Comparison of ENCODE assay signal across 27 cellular contexts in the genomic region with DNA sequence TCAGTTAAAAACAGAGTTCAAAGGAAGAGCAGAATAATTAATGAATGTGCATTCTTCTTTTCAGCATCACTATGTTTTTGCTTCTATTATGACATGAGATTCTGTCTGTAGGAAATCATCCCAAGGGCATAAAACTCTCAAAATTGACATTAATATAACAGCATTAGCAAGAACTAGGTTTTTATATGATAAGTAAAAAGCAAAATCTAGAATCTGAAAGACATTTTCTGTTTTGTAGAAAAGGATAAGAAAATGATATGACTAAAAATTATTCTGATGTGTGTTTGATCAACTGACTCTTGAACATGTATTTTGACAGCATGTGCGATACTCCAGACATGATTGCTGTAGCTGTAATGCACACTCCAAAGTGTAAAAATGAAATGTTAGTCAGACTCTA.
"Had no signal": no experiment of that assay in that cellular context is flagged by ENCODE, and none has a peak within 500 bp of the region (broad histone marks: within the 10 kb centered on the region; RNA-seq: fewer than 3 reads in every experiment).

No MANE protein-coding gene starts in this region.

- H3K4me3 ChIP-seq: coronary artery, esophagus muscularis mucosa, heart right ventricle, left lung, prostate gland, skin epidermis, spleen, suprapubic skin, transverse colon, upper lobe of right lung, uterus had no signal

- H3K36me3 Mint-ChIP-seq: stimulated activated naive B cell treated with anti-CD40 and anti-IgM and Interleukin-4, amounts not matched to agents 10 μg/mL and 1 μg/mL and 100 μg/mL, for 72 hours had no signal

- ATAC-seq: heart right ventricle; left cardiac atrium; left lung; naive thymus-derived CD4-positive, alpha-beta T cell; right cardiac atrium; stimulated activated naive B cell treated with anti-CD40 and anti-IgM and Interleukin-4, amounts not matched to agents 10 μg/mL and 1 μg/mL and 100 μg/mL, for 72 hours; upper lobe of right lung had no signal

- H3K9me3 ChIP-seq: esophagus muscularis mucosa, heart right ventricle, left lung, neutrophil, prostate gland, spleen, suprapubic skin, transverse colon, upper lobe of right lung, uterus had no signal

- H3K27me3 Mint-ChIP-seq: stimulated activated naive B cell treated with anti-CD40 and anti-IgM and Interleukin-4, amounts not matched to agents 10 μg/mL and 1 μg/mL and 100 μg/mL, for 72 hours; stimulated activated naive CD8-positive, alpha-beta T cell treated with anti-CD3 and anti-CD28 coated beads, Interleukin-15, Interleukin-2, amounts not matched to agents 100 ng/mL and 50 ng/mL, for 24 hours had no signal

- H3K9me3 Mint-ChIP-seq: neural crest cell; stimulated activated naive B cell treated with anti-CD40 and anti-IgM and Interleukin-4, amounts not matched to agents 10 μg/mL and 1 μg/mL and 100 μg/mL, for 72 hours had no signal

- H3K27me3 ChIP-seq: esophagus muscularis mucosa, heart right ventricle, left lung, neutrophil, spleen, suprapubic skin, transverse colon, upper lobe of right lung, uterus had no signal

- H3K4me1 ChIP-seq: prostate gland, upper lobe of right lung, uterus had no signal

- H3K4me3 Mint-ChIP-seq: naive thymus-derived CD4-positive, alpha-beta T cell; neural crest cell; stimulated activated naive B cell treated with anti-CD40 and anti-IgM and Interleukin-4, amounts not matched to agents 10 μg/mL and 1 μg/mL and 100 μg/mL, for 72 hours; stimulated activated naive CD8-positive, alpha-beta T cell treated with anti-CD3 and anti-CD28 coated beads, Interleukin-15, Interleukin-2, amounts not matched to agents 100 ng/mL and 50 ng/mL, for 24 hours had no signal

- H3K4me1 Mint-ChIP-seq: neural crest cell; stimulated activated naive B cell treated with anti-CD40 and anti-IgM and Interleukin-4, amounts not matched to agents 10 μg/mL and 1 μg/mL and 100 μg/mL, for 72 hours had no signal

- DNase-seq: dermis blood vessel endothelial cell; effector memory CD4-positive, alpha-beta T cell; foreskin melanocyte; glutamatergic neuron; heart right ventricle; hippocampal formation; left cardiac atrium; left lung; mesenchymal stem cell; midbrain; naive thymus-derived CD4-positive, alpha-beta T cell; right cardiac atrium; spleen; stimulated activated naive B cell treated with anti-CD40 and anti-IgM and Interleukin-4, amounts not matched to agents 10 μg/mL and 1 μg/mL and 100 μg/mL, for 72 hours; transverse colon; upper lobe of right lung; uterus had no signal

- FAIRE-seq: endothelial cell of umbilical vein, islet of Langerhans had no signal

- H3K27ac Mint-ChIP-seq: naive thymus-derived CD4-positive, alpha-beta T cell; stimulated activated naive B cell treated with anti-CD40 and anti-IgM and Interleukin-4, amounts not matched to agents 10 μg/mL and 1 μg/mL and 100 μg/mL, for 72 hours; stimulated activated naive CD8-positive, alpha-beta T cell treated with anti-CD3 and anti-CD28 coated beads, Interleukin-15, Interleukin-2, amounts not matched to agents 100 ng/mL and 50 ng/mL, for 24 hours had no signal

- H3K27ac ChIP-seq: coronary artery, esophagus muscularis mucosa, heart right ventricle, left lung, neutrophil, prostate gland, skin epidermis, spleen, suprapubic skin, transverse colon, upper lobe of right lung, uterus had no signal

- H3K36me3 ChIP-seq: esophagus muscularis mucosa, heart right ventricle, left lung, neutrophil, prostate gland, spleen, suprapubic skin, transverse colon, upper lobe of right lung, uterus had no signal
